8 cellular contexts compared by ENCODE assay signal in the genomic region with DNA sequence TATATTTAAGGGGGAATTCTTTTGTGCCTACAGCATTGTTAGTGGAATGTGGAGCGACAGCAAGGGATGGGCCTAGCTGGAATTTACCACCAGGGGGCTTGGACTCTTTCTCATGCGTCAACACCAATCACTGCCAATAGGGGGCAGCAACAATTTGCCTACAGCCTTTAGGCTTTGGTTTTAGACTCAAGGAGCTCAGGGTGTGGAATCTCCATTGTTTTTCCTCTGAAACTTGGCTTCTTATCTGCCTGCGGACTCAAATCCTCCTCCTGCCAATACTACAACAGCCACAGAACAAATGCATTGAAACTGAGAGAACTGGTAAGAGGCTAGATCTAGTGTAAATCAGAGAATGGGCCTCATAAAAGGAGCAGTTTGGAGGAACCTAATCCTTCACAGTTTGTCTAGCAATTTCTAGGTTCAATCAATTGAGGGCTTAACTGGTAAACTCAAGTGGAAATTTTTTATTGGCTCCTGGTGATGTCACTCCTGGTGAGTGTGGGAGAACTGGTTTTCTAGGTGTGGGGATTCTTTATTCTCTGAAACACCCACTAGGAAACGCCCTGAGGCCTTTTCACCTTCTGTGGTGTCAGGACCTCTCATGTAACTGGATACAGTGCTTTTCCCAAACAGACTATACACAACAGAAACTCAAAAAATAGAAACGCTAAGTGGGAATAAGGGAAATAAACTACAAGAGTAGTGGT. TPM values are rescaled to one million over a fixed set of nuclear protein-coding genes. Genes with fewer than 3 reads are reported as not detected.
A peak's percentile ranks its signal among the peaks of the same experiment; 100 is the strongest.
DNase-seq lines count a peak whose midpoint lies in the region; TF ChIP-seq lines count a peak whose summit lies in the region.

No MANE protein-coding gene starts in this region.

- H3K4me1 Mint-ChIP-seq in HFFc6 (ENCODE audit: low read depth), result peaks cover 49% of the 10 kb centered on the region

- H3K27ac Mint-ChIP-seq in HFFc6, result peak overlapping the region; percentile 94

- H3K4me1 ChIP-seq in colonic mucosa, result peaks cover 3% of the 10 kb centered on the region

- H3K9ac ChIP-seq in colonic mucosa (ENCODE audit: low read depth in 2 of 2, low read length in 2 of 2), result peak overlapping the region; percentile 27 to 30

- no peaks in the 10 kb centered on the region for H3K36me3 Mint-ChIP-seq in HFFc6 (ENCODE audit: low read depth)

- H3K9me3 ChIP-seq in colonic mucosa, result no peaks in the 10 kb centered on the region

- H3K27me3 Mint-ChIP-seq in HFFc6 (ENCODE audit: insufficient read depth), result no peaks in the 10 kb centered on the region

- peak overlapping the region; percentile 48 for H3K4me3 Mint-ChIP-seq in HFFc6

- no peaks in the 10 kb centered on the region for H3K36me3 ChIP-seq in colonic mucosa

- no peaks in the 10 kb centered on the region for H3K9me3 Mint-ChIP-seq in HFFc6

- H3K27me3 ChIP-seq in colonic mucosa, result no peaks in the 10 kb centered on the region

- intact Hi-C loops in colonic mucosa (cut with DNase I), result loop anchor here (5.0 kb wide), 1 partner anchor 540 kb away; no protein-coding TSS in a partner anchor

- no peak overlapping the region for H3K4me3 ChIP-seq in colonic mucosa

- DNase-seq in COLO829 (ENCODE audit: low spot score) (peak; percentile 68), HFFc6 (peak; percentile 76), NCI-H345 treated with DMSO at 0.1 percent for 48 hours (lab: John Stamatoyannopoulos, UW; ENCODE audit: unreplicated experiment) (peak; percentile 65), colonic mucosa (peak; percentile 87), left kidney (ENCODE audit: low read depth, low spot score) (peak; percentile 76), mesenteric fat pad (ENCODE audit: low spot score) (no peak)
- DNase-seq in activated CD4-positive, CD25-positive, alpha-beta regulatory T cell (lab: John Stamatoyannopoulos, UW), result peak; percentile 20 to 53 (median 32)
- peak; percentile 57 to 59 for DNase-seq in stimulated activated CD4-positive, alpha-beta T cell treated with anti-CD3 and anti-CD28 coated beads, Interleukin-4, amount 100 ng/mL, for 4 hours

- TF ChIP-seq CTCF in HFFc6 (IDR thresholded peaks at IDR 0.05), result peak; percentile 95
- peak; percentile 99 for TF ChIP-seq CTCF in colonic mucosa (IDR thresholded peaks at IDR 0.05)

- H3K27ac ChIP-seq in colonic mucosa, result peak overlapping the region; percentile 60

RNA-seq across cellular contexts. Expression of gene TMSB4X, which starts 27.9 kb away (rescaled TPM):
- total RNA-seq in HFFc6 (2021; fragmentation: NEBNext Ultra II Directional; extraction: Animal tissue kit (Norgen Biotek cat#: 25700)), result 1,000 to 10,000 TPM; 2,364 to 3,067 (median 2,845) TPM
- total RNA-seq in colonic mucosa (1,000 to 10,000 TPM; 3,844 to 4,288 TPM), mesenteric fat pad (3,940 TPM)

RNA-seq across cellular contexts. Expression of gene TLR8, which starts 40.6 kb away (rescaled TPM):
- not detected for total RNA-seq in HFFc6 (2021; fragmentation: NEBNext Ultra II Directional; extraction: Animal tissue kit (Norgen Biotek cat#: 25700))
- total RNA-seq in colonic mucosa, result 1 to 10 TPM in 1 of 2 donors, under 1 TPM in 1; 0.35 to 1.6 TPM
- total RNA-seq in mesenteric fat pad, result 6.6 TPM
